1 cellular context compared by ENCODE assay signal in genomic region chr10:70197235-70197952, GRCh38.
TF ChIP-seq lines count a peak whose summit lies in the region.

No MANE protein-coding gene starts in this region.

TF ChIP-seq in GM23338, 12 proteins besides CTCF, POLR2A, EP300 and RAD21 (continued from another document):
- TF ChIP-seq, protein P1, sequence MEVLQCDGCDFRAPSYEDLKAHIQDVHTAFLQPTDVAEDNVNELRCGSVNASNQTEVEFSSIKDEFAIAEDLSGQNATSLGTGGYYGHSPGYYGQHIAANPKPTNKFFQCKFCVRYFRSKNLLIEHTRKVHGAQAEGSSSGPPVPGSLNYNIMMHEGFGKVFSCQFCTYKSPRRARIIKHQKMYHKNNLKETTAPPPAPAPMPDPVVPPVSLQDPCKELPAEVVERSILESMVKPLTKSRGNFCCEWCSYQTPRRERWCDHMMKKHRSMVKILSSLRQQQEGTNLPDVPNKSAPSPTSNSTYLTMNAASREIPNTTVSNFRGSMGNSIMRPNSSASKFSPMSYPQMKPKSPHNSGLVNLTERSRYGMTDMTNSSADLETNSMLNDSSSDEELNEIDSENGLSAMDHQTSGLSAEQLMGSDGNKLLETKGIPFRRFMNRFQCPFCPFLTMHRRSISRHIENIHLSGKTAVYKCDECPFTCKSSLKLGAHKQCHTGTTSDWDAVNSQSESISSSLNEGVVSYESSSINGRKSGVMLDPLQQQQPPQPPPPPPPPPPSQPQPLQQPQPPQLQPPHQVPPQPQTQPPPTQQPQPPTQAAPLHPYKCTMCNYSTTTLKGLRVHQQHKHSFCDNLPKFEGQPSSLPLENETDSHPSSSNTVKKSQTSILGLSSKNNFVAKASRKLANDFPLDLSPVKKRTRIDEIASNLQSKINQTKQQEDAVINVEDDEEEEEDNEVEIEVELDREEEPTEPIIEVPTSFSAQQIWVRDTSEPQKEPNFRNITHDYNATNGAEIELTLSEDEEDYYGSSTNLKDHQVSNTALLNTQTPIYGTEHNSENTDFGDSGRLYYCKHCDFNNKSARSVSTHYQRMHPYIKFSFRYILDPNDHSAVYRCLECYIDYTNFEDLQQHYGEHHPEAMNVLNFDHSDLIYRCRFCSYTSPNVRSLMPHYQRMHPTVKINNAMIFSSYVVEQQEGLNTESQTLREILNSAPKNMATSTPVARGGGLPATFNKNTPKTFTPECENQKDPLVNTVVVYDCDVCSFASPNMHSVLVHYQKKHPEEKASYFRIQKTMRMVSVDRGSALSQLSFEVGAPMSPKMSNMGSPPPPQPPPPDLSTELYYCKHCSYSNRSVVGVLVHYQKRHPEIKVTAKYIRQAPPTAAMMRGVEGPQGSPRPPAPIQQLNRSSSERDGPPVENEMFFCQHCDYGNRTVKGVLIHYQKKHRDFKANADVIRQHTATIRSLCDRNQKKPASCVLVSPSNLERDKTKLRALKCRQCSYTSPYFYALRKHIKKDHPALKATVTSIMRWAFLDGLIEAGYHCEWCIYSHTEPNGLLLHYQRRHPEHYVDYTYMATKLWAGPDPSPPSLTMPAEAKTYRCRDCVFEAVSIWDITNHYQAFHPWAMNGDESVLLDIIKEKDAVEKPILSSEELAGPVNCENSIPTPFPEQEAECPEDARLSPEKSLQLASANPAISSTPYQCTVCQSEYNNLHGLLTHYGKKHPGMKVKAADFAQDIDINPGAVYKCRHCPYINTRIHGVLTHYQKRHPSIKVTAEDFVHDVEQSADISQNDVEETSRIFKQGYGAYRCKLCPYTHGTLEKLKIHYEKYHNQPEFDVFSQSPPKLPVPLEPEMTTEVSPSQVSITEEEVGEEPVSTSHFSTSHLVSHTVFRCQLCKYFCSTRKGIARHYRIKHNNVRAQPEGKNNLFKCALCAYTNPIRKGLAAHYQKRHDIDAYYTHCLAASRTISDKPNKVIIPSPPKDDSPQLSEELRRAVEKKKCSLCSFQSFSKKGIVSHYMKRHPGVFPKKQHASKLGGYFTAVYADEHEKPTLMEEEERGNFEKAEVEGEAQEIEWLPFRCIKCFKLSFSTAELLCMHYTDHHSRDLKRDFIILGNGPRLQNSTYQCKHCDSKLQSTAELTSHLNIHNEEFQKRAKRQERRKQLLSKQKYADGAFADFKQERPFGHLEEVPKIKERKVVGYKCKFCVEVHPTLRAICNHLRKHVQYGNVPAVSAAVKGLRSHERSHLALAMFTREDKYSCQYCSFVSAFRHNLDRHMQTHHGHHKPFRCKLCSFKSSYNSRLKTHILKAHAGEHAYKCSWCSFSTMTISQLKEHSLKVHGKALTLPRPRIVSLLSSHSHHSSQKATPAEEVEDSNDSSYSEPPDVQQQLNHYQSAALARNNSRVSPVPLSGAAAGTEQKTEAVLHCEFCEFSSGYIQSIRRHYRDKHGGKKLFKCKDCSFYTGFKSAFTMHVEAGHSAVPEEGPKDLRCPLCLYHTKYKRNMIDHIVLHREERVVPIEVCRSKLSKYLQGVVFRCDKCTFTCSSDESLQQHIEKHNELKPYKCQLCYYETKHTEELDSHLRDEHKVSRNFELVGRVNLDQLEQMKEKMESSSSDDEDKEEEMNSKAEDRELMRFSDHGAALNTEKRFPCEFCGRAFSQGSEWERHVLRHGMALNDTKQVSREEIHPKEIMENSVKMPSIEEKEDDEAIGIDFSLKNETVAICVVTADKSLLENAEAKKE (CRISPR knock-in tag; IDR thresholded peaks at IDR 0.05) = no peak
- TF ChIP-seq ZNF331 (CRISPR knock-in tag; IDR thresholded peaks at IDR 0.05; ENCODE audit: low read depth) (no peak), STAT1 (IDR thresholded peaks at IDR 0.05; ENCODE audit: unreplicated experiment) (no peak), EZH2phosphoT487 (IDR thresholded peaks at IDR 0.05; ENCODE audit: unreplicated experiment) (no peak), EZH2 (IDR thresholded peaks at IDR 0.05; ENCODE audit: low read depth, unreplicated experiment) (no peak), JUNB (IDR thresholded peaks at IDR 0.05; ENCODE audit: unreplicated experiment) (no peak), NANOG (IDR thresholded peaks at IDR 0.05; ENCODE audit: borderline replicate concordance) (no peak), POLR2AphosphoS5 (IDR thresholded peaks at IDR 0.05; ENCODE audit: low read depth) (no peak), REST (IDR thresholded peaks at IDR 0.05; ENCODE audit: unreplicated experiment) (no peak), CREB1 (CRISPR knock-in tag; IDR thresholded peaks at IDR 0.05; ENCODE audit: low read depth) (no peak)
TF ChIP-seq in GM23338: peak in this region for 0.
